ENCODE assay signal across 10 cellular contexts in genomic region chrX:56288607-56289006, GRCh38. TPM values are rescaled to one million over a fixed set of nuclear protein-coding genes. Genes with fewer than 3 reads are reported as not detected.
"Had no signal": no experiment of that assay in that cellular context is flagged by ENCODE, and none has a peak within 500 bp of the region (broad histone marks: within the 10 kb centered on the region; RNA-seq: fewer than 3 reads in every experiment).

No MANE protein-coding gene starts in this region.

- DNase-seq: GOT3, H7, HFFc6, Karpas-422, KBM-7 had no signal

- H3K4me3 Mint-ChIP-seq: HFFc6 had no signal

- H3K4me1 ChIP-seq: HAP-1 had no signal

- H3K9me3 Mint-ChIP-seq: HFFc6 had no signal

- H3K27ac ChIP-seq: HL-60, KMS-11 had no signal

- H3K9ac ChIP-seq: KMS-11 had no signal

- ATAC-seq: HCT116 had no signal

- H3K9me3 ChIP-seq: HAP-1 had no signal

- H3K4me3 ChIP-seq: HAP-1 had no signal

- H3K36me3 ChIP-seq: HAP-1 had no signal

- H3K4me2 ChIP-seq: KMS-11 had no signal

- H3K27ac Mint-ChIP-seq: HFFc6 had no signal

RNA-seq across cellular contexts. Expression of gene KLF8, which starts 56.5 kb away (rescaled TPM):
- total RNA-seq: HT1080 had no signal
